ENCODE assay signal across 1 cellular context in genomic region chr5:138035605-138036537, GRCh38.
TF ChIP-seq lines count a peak whose summit lies in the region.

No MANE protein-coding gene starts in this region.

TF ChIP-seq in HepG2, 621 proteins besides CTCF, POLR2A, EP300 and RAD21 (continued from another document):
- TF ChIP-seq FOXM1 (CRISPR knock-in tag; IDR thresholded peaks at IDR 0.05) (no peak), ZNF574 (CRISPR knock-in tag; IDR thresholded peaks at IDR 0.05) (no peak), RFX1 (IDR thresholded peaks at IDR 0.05) (no peak), ZNF558 (CRISPR knock-in tag; IDR thresholded peaks at IDR 0.05; ENCODE audit: borderline replicate concordance) (no peak), EED (CRISPR knock-in tag; IDR thresholded peaks at IDR 0.05) (no peak), ZNF34 (CRISPR knock-in tag; IDR thresholded peaks at IDR 0.05; ENCODE audit: borderline replicate concordance) (no peak)
- TF ChIP-seq, protein P1, sequence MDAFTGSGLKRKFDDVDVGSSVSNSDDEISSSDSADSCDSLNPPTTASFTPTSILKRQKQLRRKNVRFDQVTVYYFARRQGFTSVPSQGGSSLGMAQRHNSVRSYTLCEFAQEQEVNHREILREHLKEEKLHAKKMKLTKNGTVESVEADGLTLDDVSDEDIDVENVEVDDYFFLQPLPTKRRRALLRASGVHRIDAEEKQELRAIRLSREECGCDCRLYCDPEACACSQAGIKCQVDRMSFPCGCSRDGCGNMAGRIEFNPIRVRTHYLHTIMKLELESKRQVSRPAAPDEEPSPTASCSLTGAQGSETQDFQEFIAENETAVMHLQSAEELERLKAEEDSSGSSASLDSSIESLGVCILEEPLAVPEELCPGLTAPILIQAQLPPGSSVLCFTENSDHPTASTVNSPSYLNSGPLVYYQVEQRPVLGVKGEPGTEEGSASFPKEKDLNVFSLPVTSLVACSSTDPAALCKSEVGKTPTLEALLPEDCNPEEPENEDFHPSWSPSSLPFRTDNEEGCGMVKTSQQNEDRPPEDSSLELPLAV (CRISPR knock-in tag; conservative IDR thresholded peaks at IDR 0.05; ENCODE audit: low read depth) = no peak
